In genomic region chr9:97413462-97413861, GRCh38 we compare ENCODE assay signal across 11 cellular contexts. TPM values are rescaled to one million over a fixed set of nuclear protein-coding genes. Genes with fewer than 3 reads are reported as not detected.
DNase-seq lines count a peak whose midpoint lies in the region; ATAC-seq and TF ChIP-seq lines count a peak whose summit lies in the region.
"Had no signal": no experiment of that assay in that cellular context is flagged by ENCODE, and none has a peak within 500 bp of the region (broad histone marks: within the 10 kb centered on the region; RNA-seq: fewer than 3 reads in every experiment).

No MANE protein-coding gene starts in this region.

- no peaks in the 10 kb centered on the region for H3K9me3 Mint-ChIP-seq in MCF 10A (ENCODE audit: unreplicated experiment)
- no peaks in the 10 kb centered on the region for H3K9me3 Mint-ChIP-seq in activated CD4-positive, alpha-beta memory T cell treated with anti-CD3 and anti-CD28 coated beads for 36 hours

- intact Hi-C loops in MCF 10A (cut with micrococcal nuclease) (no loop called here), breast epithelium (cut with DNase I; ENCODE audit: low total_unique reads) (no loop called here), upper lobe of right lung (cut with DNase I) (no loop called here)
- intact Hi-C loops in activated CD4-positive, alpha-beta memory T cell treated with anti-CD3 and anti-CD28 coated beads for 36 hours (cut with micrococcal nuclease) = loop anchor here (5.0 kb wide), 1 partner anchor 89 kb away; the partner anchor contains the start of gene TMOD1

- H2BK120ac ChIP-seq in neuronal stem cell (ENCODE audit: low read depth, low read length) = no peak overlapping the region

- no peak overlapping the region for H3K18ac ChIP-seq in neuronal stem cell (ENCODE audit: low read length)

- no peaks in the 10 kb centered on the region for H4K20me1 ChIP-seq in hepatocyte (ENCODE audit: insufficient read depth, poor library complexity, severe bottlenecking)

- POLR2A ChIA-PET in MCF 10A (lab: Yijun Ruan, JAX) = interaction anchor here (0.9 to 2.4 kb wide), 5 partner anchors 22 to 221 kb away, joined by 3 to 6 read pairs (median 3); partner anchors contain the start of genes NCBP1 and TSTD2
- POLR2A ChIA-PET in activated CD4-positive, alpha-beta memory T cell treated with anti-CD3 and anti-CD28 coated beads for 36 hours (lab: Charles Lee) = interaction anchor here (1.5 kb wide), 1 partner anchor 219 kb away, joined by 4 read pairs; the partner anchor contains the start of gene TSTD2

- no peak overlapping the region for H4K8ac ChIP-seq in neuronal stem cell (ENCODE audit: low read depth, low read length)

- no peak overlapping the region for H3K4ac ChIP-seq in neuronal stem cell (ENCODE audit: low read length)

- H3K23ac ChIP-seq in neuronal stem cell (ENCODE audit: low read depth, low read length, poor library complexity) = no peak overlapping the region

- H3K4me3 ChIP-seq in breast epithelium (peak overlapping the region in 1 of 3 donors; percentile 84), hepatocyte (no peak overlapping the region), upper lobe of right lung (peak overlapping the region; percentile 99), neuronal stem cell (ENCODE audit: low read length in 2 of 2) (no peak overlapping the region)

- peak overlapping the region; percentile 75 for H3K4me3 Mint-ChIP-seq in MCF 10A (ENCODE audit: unreplicated experiment)
- peak overlapping the region; percentile 82 for H3K4me3 Mint-ChIP-seq in activated CD4-positive, alpha-beta memory T cell treated with anti-CD3 and anti-CD28 coated beads for 36 hours

- H3K79me2 ChIP-seq in hepatocyte = peaks cover 53% of the 10 kb centered on the region

- H2BK12ac ChIP-seq in neuronal stem cell (ENCODE audit: low read length) = no peak overlapping the region

- H3K4me1 Mint-ChIP-seq in MCF 10A (ENCODE audit: insufficient read depth, unreplicated experiment) = peaks cover 18% of the 10 kb centered on the region
- H3K4me1 Mint-ChIP-seq in activated CD4-positive, alpha-beta memory T cell treated with anti-CD3 and anti-CD28 coated beads for 36 hours (ENCODE audit: low read depth) = peaks cover 23% of the 10 kb centered on the region

- no peak overlapping the region for H2BK15ac ChIP-seq in neuronal stem cell (ENCODE audit: low read length)

- CTCF ChIA-PET in MCF 10A (lab: Yijun Ruan, JAX) = interaction anchor here (0.6 to 1.7 kb wide), 8 partner anchors 10 to 1331 kb away, joined by 3 to 10 read pairs (median 3); no protein-coding TSS in a partner anchor
- CTCF ChIA-PET in activated CD4-positive, alpha-beta memory T cell treated with anti-CD3 and anti-CD28 coated beads for 36 hours (lab: Charles Lee) = interaction anchor here (1.6 to 8.9 kb wide), 7 partner anchors 13 to 202 kb away, joined by 3 to 73 read pairs (median 8); no protein-coding TSS in a partner anchor

- H3K27ac ChIP-seq in breast epithelium (no peak overlapping the region), hepatocyte (no peak overlapping the region), upper lobe of right lung (no peak overlapping the region), neuronal stem cell (replicated peaks; ENCODE audit: low read length) (no peak overlapping the region)

- no peaks in the 10 kb centered on the region for H3K9me2 ChIP-seq in hepatocyte (replicated peaks; ENCODE audit: insufficient read depth)

- TF ChIP-seq CTCF in MCF 10A (IDR thresholded peaks at IDR 0.05; ENCODE audit: unreplicated experiment) (no peak), breast epithelium (IDR thresholded peaks at IDR 0.05) (no peak), hepatocyte (IDR thresholded peaks at IDR 0.05; ENCODE audit: poor library complexity) (no peak), upper lobe of right lung (IDR thresholded peaks at IDR 0.05) (no peak)

- 77% methylated on average over 4 of the region's 4 CpGs for WGBS in hepatocyte (ENCODE audit: low lambda C conversion rate, missing lambda C conversion rate)
- WGBS in neuronal stem cell (ENCODE audit: extremely low coverage in 2 of 2, insufficient read length in 2 of 2, insufficient replicate concordance in 1 of 2), 2 donors = no CpG with 5 or more reads among the region's 4 CpGs

- no peak for ATAC-seq in upper lobe of right lung

- peaks cover 12% of the 10 kb centered on the region for H3K27me3 Mint-ChIP-seq in MCF 10A (ENCODE audit: insufficient read depth, unreplicated experiment)
- H3K27me3 Mint-ChIP-seq in activated CD4-positive, alpha-beta memory T cell treated with anti-CD3 and anti-CD28 coated beads for 36 hours = peaks cover 6% of the 10 kb centered on the region

- no peak overlapping the region for H3K14ac ChIP-seq in neuronal stem cell (ENCODE audit: low read length)

- H3K36me3 Mint-ChIP-seq in MCF 10A (ENCODE audit: insufficient read depth, unreplicated experiment) = no peaks in the 10 kb centered on the region
- no peaks in the 10 kb centered on the region for H3K36me3 Mint-ChIP-seq in activated CD4-positive, alpha-beta memory T cell treated with anti-CD3 and anti-CD28 coated beads for 36 hours

- no peak overlapping the region for H2AFZ ChIP-seq in hepatocyte
- no peak overlapping the region for H2AFZ ChIP-seq in neuronal stem cell (ENCODE audit: low read length)

- no peak overlapping the region for H3K9ac ChIP-seq in neuronal stem cell (ENCODE audit: low read depth, low read length, poor library complexity)

- no peaks in the 10 kb centered on the region for H3K27me3 ChIP-seq in breast epithelium
- no peaks in the 10 kb centered on the region for H3K27me3 ChIP-seq in hepatocyte
- no peaks in the 10 kb centered on the region for H3K27me3 ChIP-seq in upper lobe of right lung
- peaks cover 3 to 52% (median 16%) of the 10 kb centered on the region in 3 experiments for H3K27me3 ChIP-seq in neuronal stem cell (ENCODE audit: control insufficient read depth in 3 of 3, insufficient read depth in 3 of 3, low read depth in 1 of 3, low read length in 3 of 3)

- no TSS peak for BruUV-seq in MCF 10A (replicated peaks; lab: Mats Ljungman, UMichigan)

- DNase-seq in MCF 10A (ENCODE audit: unreplicated experiment) (no peak), breast epithelium (ENCODE audit: low spot score in 2 of 2) (no peak), hepatocyte (ENCODE audit: low spot score) (no peak), upper lobe of right lung (no peak), DMS53 treated with DMSO at 0.1 percent for 48 hours (lab: John Stamatoyannopoulos, UW; ENCODE audit: unreplicated experiment) (no peak), OCI-M1 (lab: John Stamatoyannopoulos, UW) (no peak), neuronal stem cell (ENCODE audit: low spot score) (no peak)
- no peak for DNase-seq in activated CD4-positive, alpha-beta memory T cell treated with anti-CD3 and anti-CD28 coated beads for 36 hours
- DNase-seq: aorta, islet precursor cell, NCI-H2029 had no signal

- no peak overlapping the region for H2BK5ac ChIP-seq in neuronal stem cell (ENCODE audit: low read length)

- H3K79me1 ChIP-seq in neuronal stem cell (ENCODE audit: low read depth, low read length) = no peaks in the 10 kb centered on the region

- TF ChIP-seq POLR2A in breast epithelium (IDR thresholded peaks at IDR 0.05) = no peak

- H2AK5ac ChIP-seq in neuronal stem cell (ENCODE audit: low read depth, low read length) = no peak overlapping the region

- H3K36me3 ChIP-seq in breast epithelium (no peaks in the 10 kb centered on the region), hepatocyte (replicated peaks; ENCODE audit: insufficient read depth, low read depth) (no peaks in the 10 kb centered on the region), upper lobe of right lung (no peaks in the 10 kb centered on the region), neuronal stem cell (replicated peaks in 1 of 2; ENCODE audit: control insufficient read depth in 2 of 2, insufficient read depth in 2 of 2, low read length in 2 of 2) (no peaks in the 10 kb centered on the region)

- peak overlapping the region; percentile 82 for H3K4me2 ChIP-seq in hepatocyte
- no peak overlapping the region for H3K4me2 ChIP-seq in neuronal stem cell (ENCODE audit: insufficient read depth, low read length, poor library complexity, severe bottlenecking)

- peak overlapping the region; percentile 81 for H3K27ac Mint-ChIP-seq in MCF 10A (ENCODE audit: low read depth, unreplicated experiment)
- no peak overlapping the region for H3K27ac Mint-ChIP-seq in activated CD4-positive, alpha-beta memory T cell treated with anti-CD3 and anti-CD28 coated beads for 36 hours

- H3K4me1 ChIP-seq in breast epithelium (no peaks in the 10 kb centered on the region), hepatocyte (ENCODE audit: insufficient read depth) (peaks cover 6% of the 10 kb centered on the region), upper lobe of right lung (peaks cover 10% of the 10 kb centered on the region), neuronal stem cell (ENCODE audit: control insufficient read depth in 2 of 2, insufficient read depth in 1 of 2, low read depth in 1 of 2, low read length in 2 of 2) (peaks cover 0 to 3% of the 10 kb centered on the region in 2 donors)

- no peak overlapping the region for H4K91ac ChIP-seq in neuronal stem cell (ENCODE audit: low read depth, low read length, poor library complexity)

- H3K9me3 ChIP-seq in breast epithelium (no peaks in the 10 kb centered on the region), hepatocyte (ENCODE audit: low read depth) (no peaks in the 10 kb centered on the region), upper lobe of right lung (no peaks in the 10 kb centered on the region), neuronal stem cell (replicated peaks in 1 of 2; ENCODE audit: control insufficient read depth in 2 of 2, insufficient read depth in 1 of 2, low read depth in 1 of 2, low read length in 2 of 2) (peaks cover 0 to 2% of the 10 kb centered on the region in 2 donors)

RNA-seq across cellular contexts. Expression of gene TDRD7, which starts 1.6 kb away (rescaled TPM):
- 7.1 and 8.2 TPM in 2 replicates for total RNA-seq in MCF 10A (2022)
- 10 to 100 TPM in 2 of 3 donors, 1 to 10 TPM in 1; 9.8 to 15.1 (median 14.8) TPM for total RNA-seq in breast epithelium
- total RNA-seq in activated CD4-positive, alpha-beta memory T cell treated with anti-CD3 and anti-CD28 coated beads for 36 hours = 10 to 100 TPM; 12.3 to 12.5 TPM
- total RNA-seq in hepatocyte = 16.1 and 18.2 TPM in 2 replicates
- polyA plus RNA-seq in hepatocyte = 9.2 and 10.4 TPM in 2 replicates
- 18.2 TPM for total RNA-seq in upper lobe of right lung
- 1.9 TPM for polyA plus RNA-seq in neuronal stem cell (2013, experiment 1 of 2)
- polyA plus RNA-seq in neuronal stem cell (2013, experiment 2 of 2) = 1.8 TPM
